Comparison of ENCODE assay signal across 13 cellular contexts in the genomic region with DNA sequence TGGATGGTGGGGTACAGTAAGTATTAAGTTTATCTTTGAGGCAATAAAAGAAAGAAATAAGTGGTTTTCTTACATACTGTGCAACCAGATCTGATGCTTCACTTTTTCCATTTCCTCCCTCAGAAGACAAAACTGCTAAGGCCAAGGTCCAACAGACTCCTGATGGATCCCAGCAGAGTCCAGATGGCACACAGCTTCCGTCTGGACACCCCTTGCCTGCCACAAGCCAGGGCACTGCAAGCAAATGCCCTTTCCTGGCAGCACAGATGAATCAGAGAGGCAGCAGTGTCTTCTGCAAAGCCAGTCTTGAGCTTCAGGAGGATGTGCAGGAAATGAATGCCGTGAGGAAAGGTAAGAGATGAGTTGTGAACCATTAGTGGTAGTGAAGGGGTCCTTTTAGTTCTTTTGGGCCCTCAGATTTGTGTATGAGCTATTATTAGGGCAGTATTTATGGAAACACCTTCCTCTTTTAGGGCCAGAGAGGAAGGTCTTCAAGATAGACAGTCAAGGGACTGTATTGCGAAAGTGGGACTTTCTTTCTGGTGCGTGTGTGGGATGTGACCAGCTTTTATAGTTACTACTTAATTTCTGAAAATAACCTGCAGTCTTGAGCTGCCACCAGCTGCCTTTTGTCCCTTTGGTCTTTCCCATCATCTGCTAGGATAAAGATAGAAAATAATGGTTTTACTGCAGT. TPM values are rescaled to one million over a fixed set of nuclear protein-coding genes. Genes with fewer than 3 reads are reported as not detected.
DNase-seq lines count a peak whose midpoint lies in the region; ATAC-seq and TF ChIP-seq lines count a peak whose summit lies in the region.
"Had no signal": no experiment of that assay in that cellular context is flagged by ENCODE, and none has a peak within 500 bp of the region (broad histone marks: within the 10 kb centered on the region; RNA-seq: fewer than 3 reads in every experiment).

No MANE protein-coding gene starts in this region.

- no peak overlapping the region for H3K4me3 Mint-ChIP-seq in activated naive CD8-positive, alpha-beta T cell
- peak overlapping the region; percentile 54 for H3K4me3 Mint-ChIP-seq in natural killer cell treated with Interleukin-12 subunit alpha and Interleukin-12 subunit beta and Interleukin-15 and Interleukin-18, amount 100 ng/mL, for 72 hours

- H3K4me3 ChIP-seq in GM12865 (ENCODE audit: low read depth, low read length) (no peak overlapping the region), KMS-11 (IDR thresholded peaks at IDR 0.05; ENCODE audit: insufficient read depth, low read depth, low read length) (no peak overlapping the region), A673 (ENCODE audit: low read depth, low read length, poor library complexity, severe bottlenecking) (no peak overlapping the region)
- H3K4me3 ChIP-seq: breast epithelium had no signal

- H4K20me1 ChIP-seq in KMS-11 (ENCODE audit: insufficient read depth): no peaks in the 10 kb centered on the region

- intact Hi-C loops in A673 (cut with micrococcal nuclease; ENCODE audit: unreplicated experiment): no loop called here

- H3K4me2 ChIP-seq in KMS-11: peak overlapping the region; percentile 17; the same call in 1 of the 2 replicates

- DNase-seq in GM12865 (ENCODE audit: low read depth) (peak; percentile 29), NCI-H510A treated with DMSO at 0.1 percent for 48 hours (lab: John Stamatoyannopoulos, UW) (no peak), NCI-H748 treated with DMSO at 0.1 percent for 48 hours (lab: John Stamatoyannopoulos, UW) (no peak), NCI-H2029 treated with DMSO at 0.1 percent for 48 hours (lab: John Stamatoyannopoulos, UW) (no peak), A673 (ENCODE audit: low spot score) (no peak)
- DNase-seq in natural killer cell treated with Interleukin-12 subunit alpha and Interleukin-12 subunit beta and Interleukin-15 and Interleukin-18, amount 100 ng/mL, for 72 hours (ENCODE audit: low spot score): no peak
- DNase-seq: activated T-cell treated with anti-CD3 and anti-CD28 coated beads for 4 hours; Caco-2; NK-92 treated with Interleukin-12 subunit alpha and Interleukin-12 subunit beta, amount 100 ng/mL, for 24 hours; T1000 had no signal

- H3K4me1 ChIP-seq in KMS-11 (ENCODE audit: low read depth, poor library complexity, severe bottlenecking): peaks cover 61% of the 10 kb centered on the region
- H3K4me1 ChIP-seq in A673 (ENCODE audit: insufficient read depth, low read length, poor library complexity, severe bottlenecking): no peaks in the 10 kb centered on the region

- no peaks in the 10 kb centered on the region for H3K9me3 ChIP-seq in A673 (ENCODE audit: low read depth, low read length, poor library complexity, severe bottlenecking)
- H3K9me3 ChIP-seq: breast epithelium, Caco-2 had no signal

- peaks cover 10% of the 10 kb centered on the region for H3K36me3 Mint-ChIP-seq in activated naive CD8-positive, alpha-beta T cell
- H3K36me3 Mint-ChIP-seq in natural killer cell treated with Interleukin-12 subunit alpha and Interleukin-12 subunit beta and Interleukin-15 and Interleukin-18, amount 100 ng/mL, for 72 hours: peaks cover 50% of the 10 kb centered on the region

- TF ChIP-seq CTCF in GM12865 (IDR thresholded peaks at IDR 0.05; ENCODE audit: insufficient read depth, low read depth, low read length, missing control alignments): no peak
- no peak for TF ChIP-seq CTCF in KMS-11 (conservative IDR thresholded peaks at IDR 0.05; ENCODE audit: low read depth, low read length)
- TF ChIP-seq CTCF in A673 (conservative IDR thresholded peaks at IDR 0.05; ENCODE audit: low read depth, low read length): no peak

- H3K9me3 Mint-ChIP-seq in activated naive CD8-positive, alpha-beta T cell (ENCODE audit: low read depth): no peaks in the 10 kb centered on the region
- H3K9me3 Mint-ChIP-seq in natural killer cell treated with Interleukin-12 subunit alpha and Interleukin-12 subunit beta and Interleukin-15 and Interleukin-18, amount 100 ng/mL, for 72 hours: no peaks in the 10 kb centered on the region

- no TSS peak for BruUV-seq in A673 (replicated peaks; lab: Mats Ljungman, UMichigan)

- H3K27ac Mint-ChIP-seq in activated naive CD8-positive, alpha-beta T cell: peak overlapping the region; percentile 28
- H3K27ac Mint-ChIP-seq in natural killer cell treated with Interleukin-12 subunit alpha and Interleukin-12 subunit beta and Interleukin-15 and Interleukin-18, amount 100 ng/mL, for 72 hours: peak overlapping the region; percentile 63 to 87

- H3K27me3 Mint-ChIP-seq in activated naive CD8-positive, alpha-beta T cell: no peaks in the 10 kb centered on the region
- H3K27me3 Mint-ChIP-seq in natural killer cell treated with Interleukin-12 subunit alpha and Interleukin-12 subunit beta and Interleukin-15 and Interleukin-18, amount 100 ng/mL, for 72 hours: no peaks in the 10 kb centered on the region

- no peaks in the 10 kb centered on the region; the same call in 1 of the 2 replicates for H3K36me3 ChIP-seq in KMS-11 (ENCODE audit: insufficient read depth)
- peaks cover 35% of the 10 kb centered on the region for H3K36me3 ChIP-seq in A673 (ENCODE audit: insufficient read depth, low read length, poor library complexity, severe bottlenecking)
- H3K36me3 ChIP-seq: breast epithelium had no signal

- H2AFZ ChIP-seq in KMS-11 (ENCODE audit: low read depth): no peak overlapping the region

- H3K9ac ChIP-seq in KMS-11: no peak overlapping the region

- POLR2A ChIA-PET in A673 (lab: Charles Lee; ENCODE audit: low non-redundant PET): interaction anchor here (0.5 to 0.6 kb wide), 3 partner anchors 8 to 831 kb away, joined by 3 to 5 read pairs (median 3); no protein-coding TSS in a partner anchor

- CTCF ChIA-PET in A673 (lab: Charles Lee): no interaction called here

- peaks cover 13% of the 10 kb centered on the region; the same call in 1 of the 2 replicates for H3K79me2 ChIP-seq in KMS-11 (ENCODE audit: insufficient read depth, low read depth)

- ATAC-seq in natural killer cell treated with Interleukin-12 subunit alpha and Interleukin-12 subunit beta and Interleukin-15 and Interleukin-18, amount 100 ng/mL, for 72 hours: no peak

- H3K4me1 Mint-ChIP-seq in activated naive CD8-positive, alpha-beta T cell (ENCODE audit: low read depth): peaks cover 48% of the 10 kb centered on the region
- H3K4me1 Mint-ChIP-seq in natural killer cell treated with Interleukin-12 subunit alpha and Interleukin-12 subunit beta and Interleukin-15 and Interleukin-18, amount 100 ng/mL, for 72 hours (ENCODE audit: low read depth in 2 of 2): peaks cover 58 to 60% of the 10 kb centered on the region in 2 donors

- no peak overlapping the region; the same call in 1 of the 2 replicates for H3K27ac ChIP-seq in KMS-11
- no peak overlapping the region for H3K27ac ChIP-seq in A673 (ENCODE audit: low read depth, low read length, poor library complexity, severe bottlenecking)
- H3K27ac ChIP-seq: breast epithelium had no signal

- no peaks in the 10 kb centered on the region for H3K27me3 ChIP-seq in KMS-11 (ENCODE audit: insufficient read depth, low read depth)
- H3K27me3 ChIP-seq in A673 (replicated peaks; ENCODE audit: insufficient read depth, low read depth, low read length, poor library complexity): no peaks in the 10 kb centered on the region
- H3K27me3 ChIP-seq: breast epithelium had no signal

RNA-seq across cellular contexts. Expression of gene ALAS1, which starts 4.6 kb away (rescaled TPM):
- total RNA-seq in natural killer cell treated with Interleukin-12 subunit alpha and Interleukin-12 subunit beta and Interleukin-15 and Interleukin-18, amount 100 ng/mL, for 72 hours: 100 to 1,000 TPM in 1 of 2 donors, 10 to 100 TPM in 1; 93.6 to 121 TPM
- total RNA-seq in A673 (2021): 52.2 and 58.6 TPM in 2 replicates

RNA-seq across cellular contexts. Expression of gene TLR9, which starts 22.9 kb away (rescaled TPM):
- total RNA-seq in natural killer cell treated with Interleukin-12 subunit alpha and Interleukin-12 subunit beta and Interleukin-15 and Interleukin-18, amount 100 ng/mL, for 72 hours: under 1 TPM; 0.10 to 0.39 TPM
- not detected in 2 replicates for total RNA-seq in A673 (2021)
- total RNA-seq: Caco-2 had no signal

RNA-seq across cellular contexts. Expression of gene TWF2, which starts 36.4 kb away (rescaled TPM):
- 100 to 1,000 TPM in 1 of 2 donors, 10 to 100 TPM in 1; 90.3 to 117 TPM for total RNA-seq in natural killer cell treated with Interleukin-12 subunit alpha and Interleukin-12 subunit beta and Interleukin-15 and Interleukin-18, amount 100 ng/mL, for 72 hours
- total RNA-seq in A673 (2021): 18.3 and 21.0 TPM in 2 replicates

RNA-seq across cellular contexts. Expression of gene PPM1M, which starts 43.0 kb away (rescaled TPM):
- total RNA-seq in natural killer cell treated with Interleukin-12 subunit alpha and Interleukin-12 subunit beta and Interleukin-15 and Interleukin-18, amount 100 ng/mL, for 72 hours: 10 to 100 TPM; 45.7 to 47.7 TPM
- total RNA-seq in A673 (2021): 3.6 and 5.8 TPM in 2 replicates

RNA-seq across cellular contexts. Expression of gene POC1A, which starts 48.3 kb away (rescaled TPM):
- 10 to 100 TPM; 14.9 to 35.3 TPM for total RNA-seq in natural killer cell treated with Interleukin-12 subunit alpha and Interleukin-12 subunit beta and Interleukin-15 and Interleukin-18, amount 100 ng/mL, for 72 hours
- total RNA-seq in A673 (2021): 16.1 and 17.8 TPM in 2 replicates
